In genomic region chr6:154763650-154764049, GRCh38 we compare ENCODE assay signal across 2 cellular contexts.
TF ChIP-seq lines count a peak whose summit lies in the region.

No MANE protein-coding gene starts in this region.

TF ChIP-seq in H1, 55 proteins besides CTCF, POLR2A, EP300 and RAD21:
- TF ChIP-seq SP4 (IDR thresholded peaks at IDR 0.05; ENCODE audit: low read length) (no peak), USF2 (IDR thresholded peaks at IDR 0.05; ENCODE audit: low read length) (no peak), HDAC2 (IDR thresholded peaks at IDR 0.05; ENCODE audit: borderline replicate concordance in 1 of 2, low read depth in 2 of 2, low read length in 2 of 2) (no peak), SIRT6 (IDR thresholded peaks at IDR 0.05; ENCODE audit: low read length) (no peak), ATF3 (IDR thresholded peaks at IDR 0.05; ENCODE audit: insufficient read depth, low read depth, low read length) (no peak), POLR2AphosphoS5 (IDR thresholded peaks at IDR 0.05; ENCODE audit: low read depth, low read length) (no peak)

TF ChIP-seq in HepG2, 621 proteins besides CTCF, POLR2A, EP300 and RAD21:
- TF ChIP-seq FOXA3 (CRISPR knock-in tag; IDR thresholded peaks at IDR 0.05): no peak
- no peak for TF ChIP-seq ZNF883 (CRISPR knock-in tag; IDR thresholded peaks at IDR 0.05; ENCODE audit: not compliant biosample characterization)
- TF ChIP-seq ZNF841 (CRISPR knock-in tag; IDR thresholded peaks at IDR 0.05; ENCODE audit: borderline replicate concordance): no peak
- no peak for TF ChIP-seq MAFF (IDR thresholded peaks at IDR 0.05; ENCODE audit: low read depth, low read length)
- TF ChIP-seq TOPORS (CRISPR knock-in tag; IDR thresholded peaks at IDR 0.05): no peak
